In genomic region chr11:20351870-20352269, GRCh38 we compare ENCODE assay signal across 24 cellular contexts.
"Had no signal": no experiment of that assay in that cellular context is flagged by ENCODE, and none has a peak within 500 bp of the region (broad histone marks: within the 10 kb centered on the region; RNA-seq: fewer than 3 reads in every experiment).

No MANE protein-coding gene starts in this region.

- H3K9me3 Mint-ChIP-seq: activated naive CD4-positive, alpha-beta T cell treated with anti-CD3 and anti-CD28 coated beads for 36 hours; activated T-cell treated with anti-CD3 and anti-CD28 coated beads, Interleukin-2, amount 50 U/mL, for 24 hours; activated T-helper 1 cell treated with anti-CD3 and anti-CD28 coated beads, Interleukin-12 subunit alpha, Interleukin-12 subunit beta, Interleukin-2, Interleukin-4 antibody, amounts not matched to agents 30 ng/mL and 10 ng/mL and 1 ng/mL, durations not matched to agents 14 hours and 24 hours and 36 hours; T-cell had no signal

- H3K4me3 Mint-ChIP-seq: activated CD4-positive, alpha-beta T cell treated with anti-CD3 and anti-CD28 coated beads for 36 hours; activated CD8-positive, alpha-beta T cell treated with anti-CD3 and anti-CD28 coated beads, Interleukin-2, amount 10 ng/mL, durations not matched to agents 7 days and 5 days; activated naive CD4-positive, alpha-beta T cell treated with anti-CD3 and anti-CD28 coated beads for 36 hours; activated naive CD8-positive, alpha-beta T cell; activated T-cell treated with anti-CD3 and anti-CD28 coated beads, Interleukin-2, amount 50 U/mL, for 24 hours; activated T-helper 1 cell treated with anti-CD3 and anti-CD28 coated beads, Interleukin-12 subunit alpha, Interleukin-12 subunit beta, Interleukin-2, Interleukin-4 antibody, amounts not matched to agents 30 ng/mL and 10 ng/mL and 1 ng/mL, durations not matched to agents 14 hours and 24 hours and 36 hours had no signal

- H3K4me3 ChIP-seq: K562, Peyer's patch had no signal

- H3K36me3 ChIP-seq: Peyer's patch, WERI-Rb-1 had no signal

- H3K36me3 Mint-ChIP-seq: activated naive CD8-positive, alpha-beta T cell; T-cell had no signal

- DNase-seq: activated CD4-positive, alpha-beta T cell treated with anti-CD3 and anti-CD28 coated beads for 36 hours; activated CD4-positive, alpha-beta T cell treated with anti-CD3 and anti-CD28 coated beads, Interleukin-2, amount 50 U/mL, for 4 hours; activated CD8-positive, alpha-beta memory T cell treated with anti-CD3 and anti-CD28 coated beads, Interleukin-2, amount 50 U/mL, for 48 hours; activated CD8-positive, alpha-beta T cell treated with anti-CD3 and anti-CD28 coated beads, Interleukin-2, amount 10 ng/mL, durations not matched to agents 7 days and 5 days; activated effector memory CD4-positive, alpha-beta T cell treated with anti-CD3 and anti-CD28 coated beads, Interleukin-2, amount 50 U/mL, for 16 hours; activated naive CD4-positive, alpha-beta T cell treated with anti-CD3 and anti-CD28 coated beads for 36 hours; activated T-cell treated with anti-CD3 and anti-CD28 coated beads, Interleukin-2, amount 50 U/mL, for 24 hours; amygdala; cerebellar nuclear complex; NCI-H1048; NCI-H146; NCI-H2029; NCI-H2107; NCI-H510A treated with DMSO at 0.1 percent for 48 hours; NCI-H69; NK-92 treated with Interleukin-12 subunit alpha and Interleukin-12 subunit beta, amount 100 ng/mL, for 24 hours; OCI-M1; Peyer's patch; SIG-M5; T-cell; WERI-Rb-1 had no signal

- H3K27me3 ChIP-seq: Peyer's patch had no signal

- ATAC-seq: activated CD4-positive, alpha-beta T cell treated with anti-CD3 and anti-CD28 coated beads for 36 hours; activated CD8-positive, alpha-beta T cell treated with anti-CD3 and anti-CD28 coated beads, Interleukin-2, amount 10 ng/mL, durations not matched to agents 7 days and 5 days; K562 had no signal

- H3K27ac ChIP-seq: Peyer's patch, WERI-Rb-1 had no signal

- H3K9me3 ChIP-seq: Peyer's patch had no signal

- H3K27ac Mint-ChIP-seq: activated CD4-positive, alpha-beta T cell treated with anti-CD3 and anti-CD28 coated beads for 36 hours; activated CD8-positive, alpha-beta T cell treated with anti-CD3 and anti-CD28 coated beads, Interleukin-2, amount 10 ng/mL, durations not matched to agents 7 days and 5 days; activated naive CD4-positive, alpha-beta T cell treated with anti-CD3 and anti-CD28 coated beads for 36 hours; activated naive CD8-positive, alpha-beta T cell; activated T-cell treated with anti-CD3 and anti-CD28 coated beads, Interleukin-2, amount 50 U/mL, for 24 hours; activated T-helper 1 cell treated with anti-CD3 and anti-CD28 coated beads, Interleukin-12 subunit alpha, Interleukin-12 subunit beta, Interleukin-2, Interleukin-4 antibody, amounts not matched to agents 30 ng/mL and 10 ng/mL and 1 ng/mL, durations not matched to agents 14 hours and 24 hours and 36 hours; T-cell had no signal
